8 cellular contexts compared by ENCODE assay signal in the genomic region with DNA sequence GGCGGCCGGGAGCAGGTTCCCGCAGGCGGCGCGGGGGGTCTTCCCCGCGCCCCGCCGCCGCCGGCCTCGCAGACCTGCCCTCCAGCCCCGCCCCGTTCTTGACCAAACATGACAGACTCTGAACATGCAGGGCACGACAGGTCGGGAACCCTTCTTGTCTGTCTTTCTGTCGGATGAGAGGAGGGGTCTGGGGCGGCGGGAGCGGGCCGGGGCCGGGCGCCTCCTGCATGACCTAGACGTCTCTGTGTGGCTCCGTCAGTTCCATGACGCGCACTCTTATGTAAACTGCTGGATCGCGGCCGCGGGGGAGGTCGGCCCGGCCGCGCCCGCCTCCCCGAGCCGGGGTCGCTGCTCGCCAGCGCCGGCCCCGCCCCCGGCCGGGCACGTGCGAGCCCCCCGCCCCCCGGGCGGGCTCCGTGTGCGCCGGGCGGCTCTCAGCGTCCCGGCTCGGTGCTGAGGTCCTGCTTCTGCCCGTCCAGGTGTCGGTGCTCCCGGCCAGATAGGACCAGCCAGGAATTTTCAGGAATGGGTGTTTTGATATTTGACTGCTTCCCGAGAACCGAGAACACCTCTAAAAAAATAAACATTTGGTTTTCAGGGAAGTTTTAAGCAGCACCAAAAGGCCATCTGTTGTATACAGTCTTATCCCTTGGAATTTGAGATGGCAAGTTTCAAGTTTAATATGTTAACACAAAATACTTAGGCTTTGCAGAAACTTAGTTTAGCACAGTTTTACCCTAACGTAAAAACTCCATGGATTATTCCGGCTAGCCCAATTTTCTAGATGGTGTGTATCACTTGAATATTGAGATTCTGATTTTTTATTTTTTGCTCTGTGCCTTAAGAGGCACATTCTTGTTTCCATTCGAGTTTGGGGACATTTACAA. TPM values are rescaled to one million over a fixed set of nuclear protein-coding genes. Genes with fewer than 3 reads are reported as not detected.
A peak's percentile ranks its signal among the peaks of the same experiment; 100 is the strongest.
DNase-seq lines count a peak whose midpoint lies in the region; ATAC-seq and TF ChIP-seq lines count a peak whose summit lies in the region.

No MANE protein-coding gene starts in this region.

- peak; percentile 79 for TF ChIP-seq POLR2A in GM19099 (IDR thresholded peaks at IDR 0.05; ENCODE audit: extremely low read depth, insufficient read length, low read depth)

- ATAC-seq in HG03378 (IDR thresholded peaks at IDR 0.05; ENCODE audit: unreplicated experiment) (peak; percentile 32), left lobe of liver (peak; percentile 80)

- peaks cover 8% of the 10 kb centered on the region for H3K4me1 Mint-ChIP-seq in activated CD4-positive, alpha-beta T cell treated with anti-CD3 and anti-CD28 coated beads, Interleukin-2, amount 10 ng/mL, durations not matched to agents 24 days and 14 days

- H3K4me3 Mint-ChIP-seq in activated CD4-positive, alpha-beta T cell treated with anti-CD3 and anti-CD28 coated beads, Interleukin-2, amount 10 ng/mL, durations not matched to agents 24 days and 14 days, result peak overlapping the region; percentile 92

- DNase-seq in AG20443 (ENCODE audit: low spot score), result peak; percentile 91
- DNase-seq in NCI-H510A (lab: John Stamatoyannopoulos, UW), result peak; percentile 82
- DNase-seq in activated CD4-positive, alpha-beta T cell treated with anti-CD3 and anti-CD28 coated beads, Interleukin-2, amount 10 ng/mL, durations not matched to agents 24 days and 14 days, result peak; percentile 94
- peak; percentile 92 for DNase-seq in coronary artery (ENCODE audit: low spot score)
- DNase-seq in left lobe of liver (ENCODE audit: low spot score), result peak; percentile 98
- DNase-seq in stimulated activated CD4-positive, alpha-beta T cell treated with anti-CD3 and anti-CD28 coated beads, Interleukin-2, amount 100 ng/mL, for 24 hours, result peak; percentile 82

- no peak for TF ChIP-seq CTCF in coronary artery (IDR thresholded peaks at IDR 0.05)

- H3K27ac Mint-ChIP-seq in activated CD4-positive, alpha-beta T cell treated with anti-CD3 and anti-CD28 coated beads, Interleukin-2, amount 10 ng/mL, durations not matched to agents 24 days and 14 days, result peak overlapping the region; percentile 99

- intact Hi-C loops in activated CD4-positive, alpha-beta T cell treated with anti-CD3 and anti-CD28 coated beads, Interleukin-2, amount 10 ng/mL, durations not matched to agents 24 days and 14 days (cut with micrococcal nuclease), result loop anchor here (1.0 to 5.0 kb wide), 5 partner anchors 22 to 266 kb away; partner anchors contain the start of gene POLR1B

- peaks cover 2% of the 10 kb centered on the region for H3K36me3 Mint-ChIP-seq in activated CD4-positive, alpha-beta T cell treated with anti-CD3 and anti-CD28 coated beads, Interleukin-2, amount 10 ng/mL, durations not matched to agents 24 days and 14 days (ENCODE audit: low read depth)

- H3K27ac ChIP-seq in coronary artery, result peak overlapping the region; percentile 99

- H3K4me3 ChIP-seq in coronary artery, result peak overlapping the region; percentile 95

- H3K27me3 Mint-ChIP-seq in activated CD4-positive, alpha-beta T cell treated with anti-CD3 and anti-CD28 coated beads, Interleukin-2, amount 10 ng/mL, durations not matched to agents 24 days and 14 days, result no peaks in the 10 kb centered on the region

- H3K9me3 Mint-ChIP-seq in activated CD4-positive, alpha-beta T cell treated with anti-CD3 and anti-CD28 coated beads, Interleukin-2, amount 10 ng/mL, durations not matched to agents 24 days and 14 days, result no peaks in the 10 kb centered on the region

RNA-seq across cellular contexts. Expression of gene ZC3H6, which starts 0.7 kb away (rescaled TPM):
- total RNA-seq in activated CD4-positive, alpha-beta T cell treated with anti-CD3 and anti-CD28 coated beads, Interleukin-2, amount 10 ng/mL, durations not matched to agents 24 days and 14 days, result 4.9 and 6.2 TPM in 2 replicates
- total RNA-seq in left lobe of liver, result 3.7 TPM

RNA-seq across cellular contexts. Expression of gene ZC3H8, which starts 21.3 kb away (rescaled TPM):
- total RNA-seq in activated CD4-positive, alpha-beta T cell treated with anti-CD3 and anti-CD28 coated beads, Interleukin-2, amount 10 ng/mL, durations not matched to agents 24 days and 14 days, result 34.5 and 41.4 TPM in 2 replicates
- total RNA-seq in left lobe of liver, result 5.3 TPM

Comparison
In these comparisons a context has a peak if more than half of its experiments do, and no peak if none do; other contexts are left out.
1. Peak in every context shown above with its lines: DNase-seq, ATAC-seq, H3K4me3 ChIP-seq and H3K27ac ChIP-seq.